In genomic region chr6:168034537-168034936, GRCh38 we compare ENCODE assay signal across 16 cellular contexts. TPM values are rescaled to one million over a fixed set of nuclear protein-coding genes. Genes with fewer than 3 reads are reported as not detected.
DNase-seq lines count a peak whose midpoint lies in the region; ATAC-seq and TF ChIP-seq lines count a peak whose summit lies in the region.
"Had no signal": no experiment of that assay in that cellular context is flagged by ENCODE, and none has a peak within 500 bp of the region (broad histone marks: within the 10 kb centered on the region; RNA-seq: fewer than 3 reads in every experiment).

No MANE protein-coding gene starts in this region.

- WGBS in psoas muscle, 3 donors: 85 to 91% (median 89%) methylated on average over 18 of the region's 18 CpGs

- CTCF ChIA-PET in Calu3 (lab: Charles Lee): interaction anchor here (1.0 kb wide), 1 partner anchor 27 kb away, joined by 3 read pairs; no protein-coding TSS in a partner anchor

- H3K9me3 ChIP-seq in T-helper 17 cell (ENCODE audit: control insufficient read depth, low read length, poor library complexity, severe bottlenecking) (no peaks in the 10 kb centered on the region), right atrium auricular region (peaks cover 1 to 7% of the 10 kb centered on the region in 2 donors), psoas muscle (peaks cover 5% of the 10 kb centered on the region)

- H3K27ac ChIP-seq in right atrium auricular region (peak overlapping the region; percentile 45 to 55), psoas muscle (peak overlapping the region; percentile 58)
- H3K27ac ChIP-seq: GM23248 had no signal

- H3K27me3 ChIP-seq in right atrium auricular region (no peaks in the 10 kb centered on the region), psoas muscle (ENCODE audit: insufficient read depth in 3 of 3, low read length in 2 of 3) (peaks cover 0 to 37% (median 0%) of the 10 kb centered on the region in 3 donors)

- no peaks in the 10 kb centered on the region for H3K9me3 Mint-ChIP-seq in Calu3 (ENCODE audit: low read depth, unreplicated experiment)

- H3K4me1 ChIP-seq in right atrium auricular region (peaks cover 0 to 41% of the 10 kb centered on the region in 2 donors), psoas muscle (peaks cover 11% of the 10 kb centered on the region)

- intact Hi-C loops in Calu3 (cut with micrococcal nuclease; ENCODE audit: unreplicated experiment): loop anchor here (10.0 kb wide), 2 partner anchors 70 to 100 kb away; no protein-coding TSS in a partner anchor
- intact Hi-C loops in psoas muscle (cut with DNase I): no loop called here

- H3K4me3 Mint-ChIP-seq in Calu3 (ENCODE audit: low read depth, unreplicated experiment): peak overlapping the region; percentile 87
- H3K4me3 Mint-ChIP-seq in T-helper 17 cell: peak overlapping the region; percentile 92

- H3K4me3 ChIP-seq in right atrium auricular region: no peak overlapping the region
- no peak overlapping the region for H3K4me3 ChIP-seq in psoas muscle

- DNase-seq in Calu3: no peak
- no peak for DNase-seq in T-helper 17 cell
- DNase-seq in right atrium auricular region (ENCODE audit: low spot score): no peak
- no peak for DNase-seq in psoas muscle
- DNase-seq in NCI-H1092 treated with DMSO at 0.1 percent for 48 hours (lab: John Stamatoyannopoulos, UW): no peak
- no peak for DNase-seq in CD1c-positive myeloid dendritic cell (ENCODE audit: extremely low spot score)
- DNase-seq in D341Med (ENCODE audit: low spot score): no peak
- DNase-seq: activated gamma-delta T cell; KG1; naive B cell; NCI-H146; NCI-H446 treated with DMSO at 0.1 percent for 48 hours; stimulated activated naive CD4-positive, alpha-beta T cell had no signal

- no peaks in the 10 kb centered on the region for H3K36me3 ChIP-seq in right atrium auricular region
- H3K36me3 ChIP-seq in psoas muscle (ENCODE audit: insufficient read depth in 1 of 2, low read depth in 1 of 2): no peaks in the 10 kb centered on the region

- no TSS peak for BruUV-seq in Calu3 (replicated peaks; lab: Mats Ljungman, UMichigan)

- H3K4me1 Mint-ChIP-seq in Calu3 (ENCODE audit: low read depth, unreplicated experiment) (peaks cover 22% of the 10 kb centered on the region), T-helper 17 cell (peaks cover 8% of the 10 kb centered on the region)

- H3K27ac Mint-ChIP-seq in Calu3 (ENCODE audit: unreplicated experiment) (peak overlapping the region; percentile 50), T-helper 17 cell (peak overlapping the region; percentile 90)
- H3K27ac Mint-ChIP-seq: naive B cell had no signal

- TF ChIP-seq CTCF in Calu3 (IDR thresholded peaks at IDR 0.05; ENCODE audit: unreplicated experiment) (no peak), right atrium auricular region (IDR thresholded peaks at IDR 0.05) (no peak), psoas muscle (IDR thresholded peaks at IDR 0.05) (no peak)

- ATAC-seq in T-helper 17 cell (no peak), psoas muscle (no peak), GM21619 (IDR thresholded peaks at IDR 0.05; ENCODE audit: unreplicated experiment) (no peak)

- H3K27me3 Mint-ChIP-seq in Calu3 (ENCODE audit: unreplicated experiment) (peaks cover 14% of the 10 kb centered on the region), T-helper 17 cell (peaks cover 5% of the 10 kb centered on the region)

- H3K36me3 Mint-ChIP-seq in Calu3 (ENCODE audit: insufficient read depth, unreplicated experiment): peaks cover 16% of the 10 kb centered on the region
- no peaks in the 10 kb centered on the region for H3K36me3 Mint-ChIP-seq in T-helper 17 cell (ENCODE audit: low read depth)

RNA-seq across cellular contexts. Expression of gene KIF25, which starts 37.1 kb away (rescaled TPM):
- total RNA-seq in Calu3 (2022) (not detected in 2 replicates), T-helper 17 cell (not detected), right atrium auricular region (not detected), psoas muscle (under 1 TPM in 2 of 4 donors, not detected in 2; 0.20 to 0.43 TPM)
- polyA plus RNA-seq in psoas muscle: under 1 TPM; 0.10 to 0.23 (median 0.14) TPM
- total RNA-seq: GM23248, kidney epithelial cell had no signal
- polyA plus RNA-seq: GM23248 had no signal

RNA-seq across cellular contexts. Expression of gene FRMD1, which starts 44.5 kb away (rescaled TPM):
- not detected in 2 replicates for total RNA-seq in Calu3 (2022)
- total RNA-seq in T-helper 17 cell: not detected
- under 1 TPM in 1 of 2 donors, not detected in 1; 0.08 TPM for total RNA-seq in right atrium auricular region
- total RNA-seq in psoas muscle: 1 to 10 TPM in 1 of 4 donors, under 1 TPM in 3; 0.17 to 2.9 (median 0.29) TPM
- polyA plus RNA-seq in psoas muscle: under 1 TPM; 0.01 to 0.77 (median 0.14) TPM
- total RNA-seq: GM23248, kidney epithelial cell had no signal
- polyA plus RNA-seq: GM23248 had no signal
